Comparison of ENCODE assay signal across 14 cellular contexts in genomic region chr2:46538393-46538792, GRCh38. TPM values are rescaled to one million over a fixed set of nuclear protein-coding genes. Genes with fewer than 3 reads are reported as not detected.
DNase-seq lines count a peak whose midpoint lies in the region; ATAC-seq, FAIRE-seq and TF ChIP-seq lines count a peak whose summit lies in the region.
"Had no signal": no experiment of that assay in that cellular context is flagged by ENCODE, and none has a peak within 500 bp of the region (broad histone marks: within the 10 kb centered on the region; RNA-seq: fewer than 3 reads in every experiment).

No MANE protein-coding gene starts in this region.

- TF ChIP-seq POLR2A in GM12891 (IDR thresholded peaks at IDR 0.05; ENCODE audit: low read depth, low read length) = no peak
- peak in 1 of 2 donors; percentile 34 for TF ChIP-seq POLR2A in gastrocnemius medialis (IDR thresholded peaks at IDR 0.05)

- H3K4me3 ChIP-seq in epithelial cell of esophagus (ENCODE audit: low read length) = no peak overlapping the region
- no peak overlapping the region for H3K4me3 ChIP-seq in gastrocnemius medialis
- H3K4me3 ChIP-seq in WERI-Rb-1 (ENCODE audit: low read depth, low read length) = no peak overlapping the region
- no peak overlapping the region for H3K4me3 ChIP-seq in kidney (ENCODE audit: low read length in 2 of 2)

- H3K4me1 ChIP-seq in gastrocnemius medialis = peaks cover 11 to 22% of the 10 kb centered on the region in 2 donors
- peaks cover 0 to 4% of the 10 kb centered on the region in 2 donors for H3K4me1 ChIP-seq in kidney (ENCODE audit: control insufficient read depth in 1 of 2, insufficient read depth in 1 of 2, low read depth in 1 of 2, low read length in 2 of 2)

- no peaks in the 10 kb centered on the region for H3K36me3 ChIP-seq in gastrocnemius medialis
- no peaks in the 10 kb centered on the region; the same call in 1 of the 2 replicates for H3K36me3 ChIP-seq in WERI-Rb-1
- H3K36me3 ChIP-seq in kidney (ENCODE audit: control insufficient read depth in 1 of 2, insufficient read depth in 2 of 2, low read length in 2 of 2) = no peaks in the 10 kb centered on the region

- peak overlapping the region; percentile 62 to 67 (median 63) for H3K27ac ChIP-seq in gastrocnemius medialis
- no peak overlapping the region for H3K27ac ChIP-seq in WERI-Rb-1
- no peak overlapping the region for H3K27ac ChIP-seq in kidney (ENCODE audit: low read depth in 2 of 2, low read length in 2 of 2)

- FAIRE-seq in GM12891 (lab: Jason Lieb, UNC) = no peak
- no peak for FAIRE-seq in kidney (lab: Jason Lieb, UNC)

- in situ Hi-C loops in gastrocnemius medialis (cut with MboI; ENCODE audit: low sequenced_read_pairs in 4 of 4) = no loop called here

- no peak for TF ChIP-seq CTCF in epithelial cell of esophagus (IDR thresholded peaks at IDR 0.05; ENCODE audit: insufficient read depth, low read depth, low read length, missing control alignments)
- no peak for TF ChIP-seq CTCF in gastrocnemius medialis (IDR thresholded peaks at IDR 0.05 in 4 of 5, conservative IDR thresholded peaks at IDR 0.05 in 1 of 5)
- TF ChIP-seq CTCF in WERI-Rb-1 (IDR thresholded peaks at IDR 0.05; ENCODE audit: low read depth, low read length) = no peak
- TF ChIP-seq CTCF in kidney (IDR thresholded peaks at IDR 0.05; ENCODE audit: borderline replicate concordance, extremely low read depth, insufficient read depth) = no peak

- ATAC-seq in gastrocnemius medialis = no peak
- ATAC-seq: activated T-cell treated with anti-CD3 and anti-CD28 coated beads, Interleukin-2, amount 50 U/mL, for 4 hours had no signal

- no peak overlapping the region for H3K9ac ChIP-seq in kidney (ENCODE audit: low read length in 2 of 2)

- H3K27me3 ChIP-seq in gastrocnemius medialis (no peaks in the 10 kb centered on the region), WERI-Rb-1 (ENCODE audit: insufficient read depth, low read depth, severe bottlenecking) (no peaks in the 10 kb centered on the region)

- DNase-seq in GM12891 (ENCODE audit: insufficient read length, low spot score) (no peak), NOMO-1 treated with dmso at 0.1 percent for 144 hours (lab: John Stamatoyannopoulos, UW; ENCODE audit: unreplicated experiment) (peak; percentile 64), epithelial cell of esophagus (ENCODE audit: low read depth) (peak; percentile 46), gastrocnemius medialis (peak in 1 of 2 donors; percentile 46), WERI-Rb-1 (no peak), kidney (no peak), hypothalamus (lab: John Stamatoyannopoulos, UW) (no peak)
- no peak for DNase-seq in stimulated activated CD4-positive, alpha-beta T cell treated with anti-CD3 and anti-CD28 coated beads, Interleukin-1b, Interleukin-23, amount 100 ng/mL, for 48 hours
- DNase-seq: activated T-cell treated with anti-CD3 and anti-CD28 coated beads, Interleukin-2, amount 50 U/mL, for 4 hours; endodermal cell; midbrain; NCI-H1048; NCI-H510A treated with DMSO at 0.1 percent for 48 hours had no signal

- intact Hi-C loops in gastrocnemius medialis (cut with DNase I; ENCODE audit: low total_unique reads) = no loop called here
- intact Hi-C loops in kidney (cut with DNase I) = no loop called here

- H3K9me3 ChIP-seq in gastrocnemius medialis = no peaks in the 10 kb centered on the region
- H3K9me3 ChIP-seq in WERI-Rb-1 (ENCODE audit: severe bottlenecking) = no peaks in the 10 kb centered on the region
- no peaks in the 10 kb centered on the region for H3K9me3 ChIP-seq in kidney (ENCODE audit: control insufficient read depth in 1 of 2, low read length in 2 of 2)

TF ChIP-seq in GM12891, 5 proteins besides CTCF, POLR2A, EP300 and RAD21:
- TF ChIP-seq SPI1 (IDR thresholded peaks at IDR 0.05; ENCODE audit: low read depth, low read length) = no peak
- TF ChIP-seq PAX5 (IDR thresholded peaks at IDR 0.05; ENCODE audit: insufficient read depth, low read length, severe bottlenecking) = no peak
- TF ChIP-seq POU2F2 (IDR thresholded peaks at IDR 0.05; ENCODE audit: low read depth, low read length) = peak; percentile 42; the same call in 1 of the 2 replicates

RNA-seq across cellular contexts. Expression of gene RHOQ, which starts 3.9 kb away (rescaled TPM):
- 12.6 TPM for polyA plus RNA-seq in GM12891 (2012; ENCODE audit: low read depth, missing spikeins)
- total RNA-seq in gastrocnemius medialis (100 to 1,000 TPM; 116 to 139 (median 121) TPM), kidney (63.2 TPM)
- 45.4 TPM for polyA plus RNA-seq in kidney (ENCODE audit: insufficient read depth, low read depth, low replicate concordance)

RNA-seq across cellular contexts. Expression of gene ATP6V1E2, which starts 4.0 kb away (rescaled TPM):
- polyA plus RNA-seq in GM12891 (2012; ENCODE audit: low read depth, missing spikeins) = 4.9 TPM
- total RNA-seq in gastrocnemius medialis (1 to 10 TPM; 2.0 to 4.7 (median 3.5) TPM), kidney (4.5 TPM)
- polyA plus RNA-seq in kidney (ENCODE audit: insufficient read depth, low read depth, low replicate concordance) = 3.5 TPM

RNA-seq across cellular contexts. Expression of gene TMEM247, which starts 59.0 kb away (rescaled TPM):
- not detected for polyA plus RNA-seq in GM12891 (2012; ENCODE audit: low read depth, missing spikeins)
- total RNA-seq in gastrocnemius medialis (not detected), kidney (not detected)
- polyA plus RNA-seq in kidney (ENCODE audit: insufficient read depth, low read depth, low replicate concordance) = not detected
- total RNA-seq: activated T-cell treated with anti-CD3 and anti-CD28 coated beads, Interleukin-2, amount 50 U/mL, for 4 hours; endodermal cell; pulmonary artery endothelial cell had no signal

Comparison
In these comparisons a context has a peak if more than half of its experiments do, and no peak if none do; other contexts are left out.
1. DNase-seq: peak in NOMO-1 treated with dmso at 0.1 percent for 144 hours (single experiment) and epithelial cell of esophagus (single experiment); none in GM12891 (single experiment), stimulated activated CD4-positive, alpha-beta T cell treated with anti-CD3 and anti-CD28 coated beads, Interleukin-1b, Interleukin-23, amount 100 ng/mL, for 48 hours (single experiment), WERI-Rb-1 (single experiment), kidney (single experiment) and hypothalamus (0 of 51).
2. H3K27ac ChIP-seq: peak in gastrocnemius medialis (4 of 4); none in WERI-Rb-1 (single experiment) and kidney (0 of 2).